Comparison of ENCODE assay signal across 2 cellular contexts in genomic region chr11:57406337-57406904, GRCh38.
TF ChIP-seq lines count a peak whose summit lies in the region.

No MANE protein-coding gene starts in this region.

TF ChIP-seq in GM12891, 5 proteins besides CTCF, POLR2A, EP300 and RAD21:
- TF ChIP-seq TAF1 (IDR thresholded peaks at IDR 0.05; ENCODE audit: low read depth, low read length) (no peak), POLR2AphosphoS5 (IDR thresholded peaks at IDR 0.05; ENCODE audit: low read depth, low read length) (no peak), SPI1 (IDR thresholded peaks at IDR 0.05; ENCODE audit: low read depth, low read length) (peak; percentile 51), POU2F2 (IDR thresholded peaks at IDR 0.05; ENCODE audit: low read depth, low read length) (no peak)

TF ChIP-seq in GM12878, 131 proteins besides CTCF, POLR2A, EP300 and RAD21 (continues in another document):
- TF ChIP-seq EED (IDR thresholded peaks at IDR 0.05; ENCODE audit: low read depth) = peak; percentile 69
- no peak for TF ChIP-seq SMAD1 (IDR thresholded peaks at IDR 0.05; ENCODE audit: low read depth, partially characterized antibody)
- TF ChIP-seq ZBTB33 (IDR thresholded peaks at IDR 0.05) = no peak
- TF ChIP-seq BCL11A (IDR thresholded peaks at IDR 0.05; ENCODE audit: low read depth, low read length) = peak; percentile 74
- TF ChIP-seq ZNF217 (IDR thresholded peaks at IDR 0.05) = no peak
- peak; percentile 38 for TF ChIP-seq PKNOX1 (IDR thresholded peaks at IDR 0.05)
- no peak for TF ChIP-seq PBX3 (IDR thresholded peaks at IDR 0.05; ENCODE audit: insufficient replicate concordance, low read depth, low read length)
- TF ChIP-seq SPI1 (IDR thresholded peaks at IDR 0.05; ENCODE audit: borderline replicate concordance, insufficient read depth, low read depth, low read length) = peak; percentile 5; the same call in 1 of the 2 replicates
- peak; percentile 65 for TF ChIP-seq FOXK2 (IDR thresholded peaks at IDR 0.05)
- TF ChIP-seq ASH2L (IDR thresholded peaks at IDR 0.05; ENCODE audit: borderline replicate concordance, low read depth) = no peak
- 0 out of 2 replicates have a peak, but pooled peaks have one; percentile 21 for TF ChIP-seq MTA3 (IDR thresholded peaks at IDR 0.05; ENCODE audit: borderline replicate concordance, low read length)
- peak; percentile 63; the same call in 1 of the 2 replicates for TF ChIP-seq PML (IDR thresholded peaks at IDR 0.05; ENCODE audit: low read length)
- TF ChIP-seq LARP7 (IDR thresholded peaks at IDR 0.05) = no peak
- TF ChIP-seq MXI1 (IDR thresholded peaks at IDR 0.05; ENCODE audit: low read depth, low read length) = peak; percentile 62
- peak; percentile 77 for TF ChIP-seq ZNF687 (IDR thresholded peaks at IDR 0.05)
- peak; percentile 70; the same call in 1 of the 2 replicates for TF ChIP-seq CHD2 (IDR thresholded peaks at IDR 0.05; ENCODE audit: borderline replicate concordance, low read depth, low read length)
- peak; percentile 61; the same call in 1 of the 2 replicates for TF ChIP-seq MAX (IDR thresholded peaks at IDR 0.05; ENCODE audit: low read depth, low read length)
- TF ChIP-seq ZBTB40 (IDR thresholded peaks at IDR 0.05; ENCODE audit: borderline replicate concordance) = no peak
- peak; percentile 93 for TF ChIP-seq RELA (IDR thresholded peaks at IDR 0.05; ENCODE audit: borderline replicate concordance, partially characterized antibody)
- TF ChIP-seq RUNX3 (IDR thresholded peaks at IDR 0.05; ENCODE audit: low read length) = peak; percentile 77
- no peak for TF ChIP-seq ZZZ3 (IDR thresholded peaks at IDR 0.05; ENCODE audit: control insufficient read depth, insufficient read length, low read depth)
- no peak for TF ChIP-seq CHD4 (IDR thresholded peaks at IDR 0.05)
- no peak for TF ChIP-seq ZBED1 (IDR thresholded peaks at IDR 0.05; ENCODE audit: borderline replicate concordance)
- no peak for TF ChIP-seq SIN3A (IDR thresholded peaks at IDR 0.05; ENCODE audit: low read depth, low read length)
- TF ChIP-seq SKIL (IDR thresholded peaks at IDR 0.05; ENCODE audit: low read depth, poor library complexity, severe bottlenecking) = no peak
- peak; percentile 63 for TF ChIP-seq MEF2B (IDR thresholded peaks at IDR 0.05; ENCODE audit: partially characterized antibody, poor library complexity, severe bottlenecking)
- no peak for TF ChIP-seq ATF3 (IDR thresholded peaks at IDR 0.05; ENCODE audit: borderline replicate concordance, extremely low read depth, low read depth, low read length)
- TF ChIP-seq CBFB (IDR thresholded peaks at IDR 0.05; ENCODE audit: low read depth) = no peak
- TF ChIP-seq STAT3 (IDR thresholded peaks at IDR 0.05; ENCODE audit: low read depth, low read length) = no peak
- peak; percentile 26; the same call in 1 of the 2 replicates for TF ChIP-seq NR2F1 (conservative IDR thresholded peaks at IDR 0.05)
- TF ChIP-seq RAD51 (IDR thresholded peaks at IDR 0.05) = peak; percentile 72
- no peak for TF ChIP-seq KAT2A (conservative IDR thresholded peaks at IDR 0.05; ENCODE audit: control insufficient read depth, low read depth, low read length)
- TF ChIP-seq RELB (IDR thresholded peaks at IDR 0.05; ENCODE audit: low read depth) = peak; percentile 81
- TF ChIP-seq ESRRA (IDR thresholded peaks at IDR 0.05; ENCODE audit: low read length) = no peak
- TF ChIP-seq CHD1 (IDR thresholded peaks at IDR 0.05; ENCODE audit: low read depth, low read length) = no peak
- TF ChIP-seq CREB1 (IDR thresholded peaks at IDR 0.05; ENCODE audit: low read depth) = 0 out of 2 replicates have a peak, but pooled peaks have one; percentile 42
- TF ChIP-seq USF2 (IDR thresholded peaks at IDR 0.05; ENCODE audit: borderline replicate concordance, low read depth, low read length) = no peak
- no peak for TF ChIP-seq USF1 (IDR thresholded peaks at IDR 0.05; ENCODE audit: borderline replicate concordance, extremely low read length, insufficient read depth, low read depth, low read length)
- peak; percentile 92 for TF ChIP-seq IKZF1 (conservative IDR thresholded peaks at IDR 0.05)
- TF ChIP-seq BHLHE40 (IDR thresholded peaks at IDR 0.05; ENCODE audit: borderline replicate concordance in 1 of 2, low read depth in 2 of 2, low read length in 1 of 2) = peak; percentile 76 to 78; a peak in 3 of 4 replicates
